Comparison of ENCODE assay signal across 10 cellular contexts in the genomic region with DNA sequence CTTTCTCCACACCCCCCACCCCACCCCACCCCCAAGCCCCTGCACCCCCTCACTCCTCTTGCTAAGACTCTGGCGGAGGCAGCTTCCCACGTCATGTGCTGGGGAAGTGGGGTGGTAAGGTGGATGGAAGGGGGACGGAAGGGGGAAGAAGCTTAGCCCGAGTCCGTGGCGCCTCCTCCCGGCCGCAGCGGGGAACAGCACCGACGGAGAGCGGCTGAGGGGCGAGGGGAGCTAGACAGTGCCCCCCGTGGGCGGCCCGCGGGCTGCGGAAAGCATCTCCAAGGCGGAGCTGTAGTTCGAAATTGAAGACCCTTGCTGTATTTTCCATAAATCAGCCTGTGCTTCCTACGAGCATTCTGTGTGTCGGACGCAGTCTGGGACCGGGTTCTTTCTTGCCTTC. TPM values are rescaled to one million over a fixed set of nuclear protein-coding genes. Genes with fewer than 3 reads are reported as not detected.
DNase-seq lines count a peak whose midpoint lies in the region; TF ChIP-seq lines count a peak whose summit lies in the region.
"Had no signal": no experiment of that assay in that cellular context is flagged by ENCODE, and none has a peak within 500 bp of the region (broad histone marks: within the 10 kb centered on the region; RNA-seq: fewer than 3 reads in every experiment).

No MANE protein-coding gene starts in this region.

- H3K27me3 ChIP-seq in HUES48 (ENCODE audit: control insufficient read depth, insufficient read depth, low read length): peaks cover 63% of the 10 kb centered on the region

- no peaks in the 10 kb centered on the region for H3K36me3 Mint-ChIP-seq in T-helper 2 cell treated with Interferon-gamma antibody and Interleukin-4, amounts not matched to agents 5 μg/mL and 100 μg/mL, for 36 hours (ENCODE audit: low read depth)

- H3K9me3 Mint-ChIP-seq in T-helper 2 cell treated with Interferon-gamma antibody and Interleukin-4, amounts not matched to agents 5 μg/mL and 100 μg/mL, for 36 hours: no peaks in the 10 kb centered on the region

- DNase-seq in NCI-H82 (lab: John Stamatoyannopoulos, UW) (peak; percentile 53), NCI-H82 treated with DMSO at 0.1 percent for 48 hours (lab: John Stamatoyannopoulos, UW; ENCODE audit: unreplicated experiment) (no peak), epithelial cell of proximal tubule (ENCODE audit: low read depth) (no peak), retina (peak; percentile 81), GF-D8 (lab: John Stamatoyannopoulos, UW) (no peak), NCI-H1436 treated with DMSO at 0.1 percent for 48 hours (lab: John Stamatoyannopoulos, UW) (no peak)
- DNase-seq in T-helper 2 cell treated with Interferon-gamma antibody and Interleukin-4, amounts not matched to agents 5 μg/mL and 100 μg/mL, for 36 hours (ENCODE audit: low spot score): no peak
- DNase-seq: activated gamma-delta T cell treated with Interleukin-2 at 50 U/mL for 16 hours had no signal

- peak; percentile 81 for TF ChIP-seq CTCF in epithelial cell of proximal tubule (conservative IDR thresholded peaks at IDR 0.05; ENCODE audit: low read depth, low read length)

- H3K36me3 ChIP-seq in HUES48 (ENCODE audit: control insufficient read depth, insufficient read depth, low read length): no peaks in the 10 kb centered on the region

- no peak overlapping the region for H3K4me3 Mint-ChIP-seq in T-helper 2 cell treated with Interferon-gamma antibody and Interleukin-4, amounts not matched to agents 5 μg/mL and 100 μg/mL, for 36 hours

- peaks cover 54% of the 10 kb centered on the region for H3K27me3 Mint-ChIP-seq in T-helper 2 cell treated with Interferon-gamma antibody and Interleukin-4, amounts not matched to agents 5 μg/mL and 100 μg/mL, for 36 hours (ENCODE audit: low read depth)

- H3K27ac Mint-ChIP-seq in T-helper 2 cell treated with Interferon-gamma antibody and Interleukin-4, amounts not matched to agents 5 μg/mL and 100 μg/mL, for 36 hours: no peak overlapping the region

- H3K4me3 ChIP-seq in HUES48 (ENCODE audit: low read depth, low read length) (peak overlapping the region; percentile 89), epithelial cell of proximal tubule (ENCODE audit: low read depth, low read length) (peak overlapping the region; percentile 63)

- H3K4me1 ChIP-seq in HUES48 (ENCODE audit: control insufficient read depth, insufficient read depth, low read length): peaks cover 2% of the 10 kb centered on the region

- H3K9me3 ChIP-seq in HUES48 (ENCODE audit: control insufficient read depth, insufficient read depth, low read length): no peaks in the 10 kb centered on the region

- no peak overlapping the region for H3K27ac ChIP-seq in HUES48 (ENCODE audit: low read depth, low read length)

- peaks cover 4% of the 10 kb centered on the region for H3K4me1 Mint-ChIP-seq in T-helper 2 cell treated with Interferon-gamma antibody and Interleukin-4, amounts not matched to agents 5 μg/mL and 100 μg/mL, for 36 hours (ENCODE audit: low read depth)

- no peak overlapping the region for H3K9ac ChIP-seq in HUES48 (ENCODE audit: low read depth, low read length)

RNA-seq across cellular contexts. Expression of a gene that starts 0.6 kb away (rescaled TPM):
- total RNA-seq in epithelial cell of proximal tubule: 0.12 TPM in 1 of 2 replicates, not detected in the other
- total RNA-seq: pulmonary artery endothelial cell had no signal

Comparison
In these comparisons a context has a peak if more than half of its experiments do, and no peak if none do; other contexts are left out.
1. DNase-seq: peak in NCI-H82 (single experiment) and retina (single experiment); none in NCI-H82 treated with DMSO at 0.1 percent for 48 hours (single experiment), epithelial cell of proximal tubule (single experiment), T-helper 2 cell treated with Interferon-gamma antibody and Interleukin-4, amounts not matched to agents 5 μg/mL and 100 μg/mL, for 36 hours (single experiment), GF-D8 (single experiment) and NCI-H1436 treated with DMSO at 0.1 percent for 48 hours (single experiment).